18 cellular contexts compared by ENCODE assay signal in the genomic region with DNA sequence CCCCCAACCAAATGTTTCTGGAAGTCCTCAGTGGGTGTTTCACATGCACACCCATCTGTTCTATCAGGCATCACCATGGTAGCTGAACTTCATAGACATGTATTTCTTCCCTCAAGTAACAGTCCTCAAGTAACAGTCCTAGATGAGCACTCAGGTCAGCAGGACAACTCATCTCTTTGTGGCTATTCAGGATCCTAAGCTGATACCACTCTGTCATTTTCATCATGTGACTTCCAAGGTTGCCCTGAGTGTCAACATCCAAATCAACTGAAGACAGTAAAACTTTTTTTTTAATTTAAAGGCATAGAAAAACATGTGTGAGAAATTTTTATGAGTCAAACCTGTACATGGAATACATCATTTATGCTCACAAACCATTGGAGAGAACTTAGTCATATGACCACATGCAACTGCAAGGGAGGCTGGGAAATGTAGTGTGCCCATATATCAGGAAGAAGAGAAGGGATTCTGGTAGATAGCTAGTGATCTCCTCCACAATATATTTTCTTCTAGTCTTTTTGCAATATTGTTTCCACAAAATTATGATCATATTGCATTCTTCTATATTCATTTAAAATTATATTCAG.
A peak's percentile ranks its signal among the peaks of the same experiment; 100 is the strongest.
DNase-seq lines count a peak whose midpoint lies in the region; ATAC-seq and TF ChIP-seq lines count a peak whose summit lies in the region.
"Had no signal": no experiment of that assay in that cellular context is flagged by ENCODE, and none has a peak within 500 bp of the region (broad histone marks: within the 10 kb centered on the region; RNA-seq: fewer than 3 reads in every experiment).

No MANE protein-coding gene starts in this region.

- no peak for TF ChIP-seq EP300 in SK-N-SH (IDR thresholded peaks at IDR 0.05; ENCODE audit: borderline replicate concordance in 1 of 2, low read depth in 1 of 2, low read length in 1 of 2)

- H4K91ac ChIP-seq in neuronal stem cell (ENCODE audit: low read depth, low read length, poor library complexity), result no peak overlapping the region

- H3K27me3 ChIP-seq in HCT116 (ENCODE audit: insufficient read depth, low read length) (no peaks in the 10 kb centered on the region), SK-N-SH (ENCODE audit: insufficient read depth) (no peaks in the 10 kb centered on the region), neuronal stem cell (ENCODE audit: control insufficient read depth in 3 of 3, insufficient read depth in 3 of 3, low read depth in 1 of 3, low read length in 3 of 3) (no peaks in the 10 kb centered on the region)
- H3K27me3 ChIP-seq: heart right ventricle, ovary, SJCRH30, suprapubic skin had no signal

- H3K9me3 Mint-ChIP-seq in activated naive CD4-positive, alpha-beta T cell treated with anti-CD3 and anti-CD28 coated beads for 36 hours, result no peaks in the 10 kb centered on the region
- H3K9me3 Mint-ChIP-seq: central memory CD8-positive, alpha-beta T cell had no signal

- no peak overlapping the region for H2BK5ac ChIP-seq in neuronal stem cell (ENCODE audit: low read length)

- DNase-seq in activated naive CD4-positive, alpha-beta T cell treated with anti-CD3 and anti-CD28 coated beads for 36 hours, result peak; percentile 9
- no peak for DNase-seq in activated naive CD4-positive, alpha-beta T cell treated with Interleukin-2 at 50 U/mL for 16 hours
- DNase-seq in HCT116 (ENCODE audit: low read depth, low spot score) (peak; percentile 12), SK-N-SH (no peak), neuronal stem cell (ENCODE audit: low spot score) (no peak), SHP77 (lab: John Stamatoyannopoulos, UW) (no peak)
- DNase-seq: activated T-cell treated with anti-CD3 and anti-CD28 coated beads for 4 hours; effector CD4-positive, alpha-beta T cell; heart right ventricle; KG1; NCI-H1105; ovary; SJCRH30 had no signal

- peaks cover 5% of the 10 kb centered on the region for H3K4me1 Mint-ChIP-seq in activated naive CD4-positive, alpha-beta T cell treated with anti-CD3 and anti-CD28 coated beads for 36 hours (ENCODE audit: low read depth)

- no peak overlapping the region for H2BK120ac ChIP-seq in neuronal stem cell (ENCODE audit: low read depth, low read length)

- no peak overlapping the region for H3K4me3 Mint-ChIP-seq in activated naive CD4-positive, alpha-beta T cell treated with anti-CD3 and anti-CD28 coated beads for 36 hours
- H3K4me3 Mint-ChIP-seq: central memory CD8-positive, alpha-beta T cell had no signal

- H3K9ac ChIP-seq in HCT116 (ENCODE audit: low read length), result no peak overlapping the region
- H3K9ac ChIP-seq in SK-N-SH, result no peak overlapping the region
- no peak overlapping the region for H3K9ac ChIP-seq in neuronal stem cell (ENCODE audit: low read depth, low read length, poor library complexity)

- H2AK5ac ChIP-seq in neuronal stem cell (ENCODE audit: low read depth, low read length), result no peak overlapping the region

- no peaks in the 10 kb centered on the region for H3K9me3 ChIP-seq in HCT116 (ENCODE audit: control insufficient read depth in 1 of 2, insufficient read depth in 1 of 2, low read depth in 1 of 2, low read length in 2 of 2)
- H3K9me3 ChIP-seq in SK-N-SH, result no peaks in the 10 kb centered on the region
- no peaks in the 10 kb centered on the region for H3K9me3 ChIP-seq in neuronal stem cell (replicated peaks in 1 of 2; ENCODE audit: control insufficient read depth in 2 of 2, insufficient read depth in 1 of 2, low read depth in 1 of 2, low read length in 2 of 2)
- H3K9me3 ChIP-seq: ovary, suprapubic skin had no signal

- H3K14ac ChIP-seq in neuronal stem cell (ENCODE audit: low read length), result no peak overlapping the region

- no peaks in the 10 kb centered on the region for H3K79me1 ChIP-seq in neuronal stem cell (ENCODE audit: low read depth, low read length)

- intact Hi-C loops in activated naive CD4-positive, alpha-beta T cell treated with anti-CD3 and anti-CD28 coated beads for 36 hours (cut with micrococcal nuclease), result no loop called here
- intact Hi-C loops in HCT116 (cut with micrococcal nuclease), result no loop called here

- H3K36me3 ChIP-seq in HCT116 (ENCODE audit: control insufficient read depth in 1 of 2, insufficient read depth in 2 of 2, low read length in 2 of 2) (no peaks in the 10 kb centered on the region), SK-N-SH (replicated peaks in 1 of 2; ENCODE audit: control insufficient read depth in 1 of 2, insufficient read depth in 2 of 2, low read length in 1 of 2) (no peaks in the 10 kb centered on the region), neuronal stem cell (replicated peaks in 1 of 2; ENCODE audit: control insufficient read depth in 2 of 2, insufficient read depth in 2 of 2, low read length in 2 of 2) (no peaks in the 10 kb centered on the region)
- H3K36me3 ChIP-seq: heart right ventricle, ovary, SJCRH30, suprapubic skin had no signal

- no peaks in the 10 kb centered on the region for H3K9me2 ChIP-seq in HCT116 (ENCODE audit: insufficient read depth)
- no peaks in the 10 kb centered on the region for H3K9me2 ChIP-seq in SK-N-SH

- H3K4me3 ChIP-seq in HCT116 (replicated peaks in 1 of 2; ENCODE audit: low read depth in 1 of 2, low read length in 2 of 2) (no peak overlapping the region), SK-N-SH (ENCODE audit: low read depth in 2 of 2, low read length in 1 of 2) (no peak overlapping the region), neuronal stem cell (ENCODE audit: low read length in 2 of 2) (no peak overlapping the region)
- H3K4me3 ChIP-seq: heart right ventricle, lung, ovary, SJCRH30, suprapubic skin had no signal

- no peak overlapping the region for H2BK12ac ChIP-seq in neuronal stem cell (ENCODE audit: low read length)

- H3F3A ChIP-seq in SK-N-SH (replicated peaks; ENCODE audit: insufficient read depth), result peaks cover 27% of the 10 kb centered on the region

- H3K79me2 ChIP-seq in HCT116 (ENCODE audit: insufficient read depth, low read length), result no peaks in the 10 kb centered on the region
- H3K79me2 ChIP-seq in SK-N-SH (ENCODE audit: insufficient read depth), result no peaks in the 10 kb centered on the region

- RAD21 ChIA-PET in HCT116 (lab: Charles Lee; ENCODE audit: low non-redundant PET in 1 of 2, low total read pairs in 2 of 2, uncharacterized antibody in 2 of 2, unreplicated experiment in 2 of 2), result no interaction called here

- TF ChIP-seq RAD21 in HCT116 (IDR thresholded peaks at IDR 0.05; ENCODE audit: low read depth), result no peak
- TF ChIP-seq RAD21 in SK-N-SH (IDR thresholded peaks at IDR 0.05; ENCODE audit: low read length), result no peak

- H3K4ac ChIP-seq in neuronal stem cell (ENCODE audit: low read length), result no peak overlapping the region

- no peak overlapping the region for H3K27ac ChIP-seq in HCT116 (ENCODE audit: low read depth, low read length)
- no peak overlapping the region for H3K27ac ChIP-seq in SK-N-SH (ENCODE audit: low read depth in 2 of 2, low read length in 1 of 2)
- no peak overlapping the region for H3K27ac ChIP-seq in neuronal stem cell (replicated peaks; ENCODE audit: low read length)
- H3K27ac ChIP-seq: heart right ventricle, ovary, SJCRH30, suprapubic skin had no signal

- no peak overlapping the region for H2BK15ac ChIP-seq in neuronal stem cell (ENCODE audit: low read length)

- POLR2A ChIA-PET in HCT116 (lab: Charles Lee) (no interaction called here), SK-N-SH (lab: Yijun Ruan, JAX) (no interaction called here)

- no peak for TF ChIP-seq POLR2A in HCT116 (IDR thresholded peaks at IDR 0.05; ENCODE audit: borderline replicate concordance, extremely low read depth, insufficient read depth, insufficient read length)

- H2AFZ ChIP-seq in HCT116 (ENCODE audit: low read depth, low read length, poor library complexity, severe bottlenecking), result peak overlapping the region; percentile 51
- no peak overlapping the region for H2AFZ ChIP-seq in SK-N-SH (ENCODE audit: low read depth)
- peak overlapping the region; percentile 53 for H2AFZ ChIP-seq in neuronal stem cell (ENCODE audit: low read length)

- H3K27ac Mint-ChIP-seq in activated naive CD4-positive, alpha-beta T cell treated with anti-CD3 and anti-CD28 coated beads for 36 hours, result no peak overlapping the region

- no TSS peak for BruUV-seq in HCT116 (replicated peaks; lab: Mats Ljungman, UMichigan)

- TF ChIP-seq CTCF in HCT116 (IDR thresholded peaks at IDR 0.05 in 2 of 3, conservative IDR thresholded peaks at IDR 0.05 in 1 of 3; ENCODE audit: borderline replicate concordance in 1 of 3, insufficient read depth in 1 of 3, low read depth in 2 of 3, low read length in 2 of 3) (no peak), SK-N-SH (IDR thresholded peaks at IDR 0.05) (no peak)

- ATAC-seq in HCT116 (peak; percentile 79), GM18858 (IDR thresholded peaks at IDR 0.05; ENCODE audit: unreplicated experiment) (no peak), GM18498 (IDR thresholded peaks at IDR 0.05; ENCODE audit: unreplicated experiment) (no peak)
- ATAC-seq: heart right ventricle had no signal

- H3K4me1 ChIP-seq in HCT116 (ENCODE audit: control insufficient read depth in 1 of 2, insufficient read depth in 2 of 2, low read length in 2 of 2), result no peaks in the 10 kb centered on the region
- H3K4me1 ChIP-seq in SK-N-SH (ENCODE audit: control insufficient read depth in 1 of 2, insufficient read depth in 2 of 2, low read depth in 1 of 2, low read length in 1 of 2), result peaks cover 0 to 21% of the 10 kb centered on the region in 2 experiments; a peak in 2 of 4 replicates
- H3K4me1 ChIP-seq in neuronal stem cell (ENCODE audit: control insufficient read depth in 2 of 2, insufficient read depth in 1 of 2, low read depth in 1 of 2, low read length in 2 of 2), result peaks cover 0 to 6% of the 10 kb centered on the region in 2 donors
- H3K4me1 ChIP-seq: heart right ventricle, SJCRH30, suprapubic skin had no signal

- H4K20me1 ChIP-seq in HCT116 (ENCODE audit: insufficient read depth), result no peaks in the 10 kb centered on the region
- H4K20me1 ChIP-seq in SK-N-SH (ENCODE audit: insufficient read depth), result no peaks in the 10 kb centered on the region

- no peaks in the 10 kb centered on the region for H3K36me3 Mint-ChIP-seq in activated naive CD4-positive, alpha-beta T cell treated with anti-CD3 and anti-CD28 coated beads for 36 hours (ENCODE audit: low read depth)

- no peak overlapping the region for H4K8ac ChIP-seq in neuronal stem cell (ENCODE audit: low read depth, low read length)

- H3K27me3 Mint-ChIP-seq in activated naive CD4-positive, alpha-beta T cell treated with anti-CD3 and anti-CD28 coated beads for 36 hours (ENCODE audit: low read depth), result no peaks in the 10 kb centered on the region

- CTCF ChIA-PET in activated naive CD4-positive, alpha-beta T cell treated with anti-CD3 and anti-CD28 coated beads for 36 hours (lab: Charles Lee), result interaction anchor here (0.6 kb wide), 1 partner anchor 21 kb away, joined by 9 read pairs; no protein-coding TSS in a partner anchor
- CTCF ChIA-PET in HCT116 (lab: Charles Lee) (interaction anchor here (0.8 kb wide), 1 partner anchor 818 kb away, joined by 3 read pairs; no protein-coding TSS in a partner anchor), SK-N-SH (lab: Yijun Ruan, JAX) (no interaction called here)

- H3K4me2 ChIP-seq in HCT116 (ENCODE audit: low read length) (no peak overlapping the region), SK-N-SH (no peak overlapping the region), neuronal stem cell (ENCODE audit: insufficient read depth, low read length, poor library complexity, severe bottlenecking) (no peak overlapping the region)

- H3K23ac ChIP-seq in neuronal stem cell (ENCODE audit: low read depth, low read length, poor library complexity), result no peak overlapping the region

- H3K18ac ChIP-seq in neuronal stem cell (ENCODE audit: low read length), result no peak overlapping the region

TF ChIP-seq in SK-N-SH, 30 proteins besides CTCF, POLR2A, EP300 and RAD21 (continues in another document):
- TF ChIP-seq ELF1 (IDR thresholded peaks at IDR 0.05), result peak; percentile 16; the same call in 1 of the 2 replicates

Comparison
In these comparisons a context has a peak if more than half of its experiments do, and no peak if none do; other contexts are left out.
1. DNase-seq: peak in activated naive CD4-positive, alpha-beta T cell treated with anti-CD3 and anti-CD28 coated beads for 36 hours (single experiment) and HCT116 (single experiment); none in activated naive CD4-positive, alpha-beta T cell treated with Interleukin-2 at 50 U/mL for 16 hours (single experiment), SK-N-SH (single experiment), neuronal stem cell (single experiment) and SHP77 (0 of 2).